In the genomic region with DNA sequence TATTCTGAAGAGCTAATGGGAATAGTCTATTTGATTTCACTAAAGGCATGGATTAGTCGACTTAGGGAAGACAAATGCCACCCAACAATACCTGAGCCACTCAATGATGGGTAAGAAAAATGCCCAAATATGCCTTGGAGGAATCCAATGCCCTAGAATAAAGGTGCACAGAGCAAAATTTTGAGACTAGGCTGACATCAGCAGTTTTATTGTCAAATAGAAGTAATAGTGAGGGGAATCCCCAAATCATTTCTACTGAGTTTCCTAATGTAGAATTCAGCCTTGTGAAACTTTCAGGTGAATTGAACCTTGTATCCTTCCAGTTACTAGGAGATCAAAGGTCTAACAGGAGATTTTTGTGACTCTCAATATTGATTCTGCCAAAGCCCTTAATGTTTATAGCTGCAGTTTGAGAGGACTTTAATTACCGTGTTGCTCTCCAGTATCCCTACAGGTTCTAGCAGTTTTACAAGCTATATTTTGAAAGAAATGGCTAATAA, we compare ENCODE assay signal across 12 cellular contexts. TPM values are rescaled to one million over a fixed set of nuclear protein-coding genes. Genes with fewer than 3 reads are reported as not detected.
"Had no signal": no experiment of that assay in that cellular context is flagged by ENCODE, and none has a peak within 500 bp of the region (broad histone marks: within the 10 kb centered on the region; RNA-seq: fewer than 3 reads in every experiment).

No MANE protein-coding gene starts in this region.

- H3K9ac ChIP-seq: GM23248, KMS-11 had no signal

- H3K9me3 ChIP-seq: HAP-1 had no signal

- H3K36me3 ChIP-seq: HAP-1 had no signal

- H3K27ac ChIP-seq: GM23248, KMS-11 had no signal

- H3K4me2 ChIP-seq: KMS-11 had no signal

- ATAC-seq: HCT116 had no signal

- H3K4me3 ChIP-seq: GM23248, HAP-1 had no signal

- DNase-seq: GM23248, GOT3, H7, HFFc6, Karpas-422, KBM-7 had no signal

- FAIRE-seq: HTR-8/SVneo had no signal

- H3K4me1 ChIP-seq: HAP-1 had no signal

- H2AFZ ChIP-seq: GM23248 had no signal

RNA-seq across cellular contexts. Expression of a gene that starts 50.8 kb away (rescaled TPM):
- total RNA-seq: GM23248, HT-29 had no signal
- polyA plus RNA-seq: IgD-negative memory B cell had no signal
